ENCODE assay signal across 8 cellular contexts in genomic region chr6:30541515-30542403, GRCh38. TPM values are rescaled to one million over a fixed set of nuclear protein-coding genes. Genes with fewer than 3 reads are reported as not detected.
A peak's percentile ranks its signal among the peaks of the same experiment; 100 is the strongest.
DNase-seq lines count a peak whose midpoint lies in the region; ATAC-seq and TF ChIP-seq lines count a peak whose summit lies in the region.

No MANE protein-coding gene starts in this region.

- ATAC-seq in activated naive CD8-positive, alpha-beta T cell treated with anti-CD3 and anti-CD28 coated beads, Interleukin-2, amount 50 U/mL, for 24 hours = peak; percentile 80

- peaks cover 36% of the 10 kb centered on the region for H3K4me1 Mint-ChIP-seq in activated naive CD8-positive, alpha-beta T cell treated with anti-CD3 and anti-CD28 coated beads, Interleukin-2, amount 50 U/mL, for 24 hours

- in situ Hi-C loops in ACHN (cut with HindIII; ENCODE audit: low pct_ligation_motif_present, low pct_unique_long_range_greater_than_20kb, low sequenced_read_pairs) = no loop called here

- H3K27me3 ChIP-seq in tibial nerve = no peaks in the 10 kb centered on the region

- peak overlapping the region; percentile 75 for H3K4me3 Mint-ChIP-seq in activated naive CD8-positive, alpha-beta T cell treated with anti-CD3 and anti-CD28 coated beads, Interleukin-2, amount 50 U/mL, for 24 hours

- H3K9me3 Mint-ChIP-seq in activated naive CD8-positive, alpha-beta T cell treated with anti-CD3 and anti-CD28 coated beads, Interleukin-2, amount 50 U/mL, for 24 hours = no peaks in the 10 kb centered on the region

- no peak for TF ChIP-seq EP300 in tibial nerve (IDR thresholded peaks at IDR 0.05)

- peak; percentile 75 for DNase-seq in ACHN
- DNase-seq in GM19240 (ENCODE audit: insufficient read length, low spot score) = peak; percentile 42
- peak; percentile 69 for DNase-seq in NCI-H1436 (lab: John Stamatoyannopoulos, UW)
- DNase-seq in T follicular helper cell (ENCODE audit: low read depth) = peak; percentile 66
- peak; percentile 82 for DNase-seq in activated naive CD8-positive, alpha-beta T cell treated with anti-CD3 and anti-CD28 coated beads, Interleukin-2, amount 50 U/mL, for 24 hours
- DNase-seq in cardiac septum (ENCODE audit: low spot score) = peak; percentile 91
- DNase-seq in pons (ENCODE audit: low spot score) = peak; percentile 85
- DNase-seq in tibial nerve (ENCODE audit: low spot score in 2 of 2) = peak; percentile 56 to 81

- H3K36me3 ChIP-seq in tibial nerve = peaks cover 0 to 15% (median 0%) of the 10 kb centered on the region in 3 donors

- H3K9me3 ChIP-seq in tibial nerve = no peaks in the 10 kb centered on the region

- H3K36me3 Mint-ChIP-seq in activated naive CD8-positive, alpha-beta T cell treated with anti-CD3 and anti-CD28 coated beads, Interleukin-2, amount 50 U/mL, for 24 hours (ENCODE audit: low read depth) = peaks cover 14% of the 10 kb centered on the region

- no peak for TF ChIP-seq POLR2A in tibial nerve (IDR thresholded peaks at IDR 0.05)

- peaks cover 0 to 21% (median 0%) of the 10 kb centered on the region in 4 donors for H3K4me1 ChIP-seq in tibial nerve

- peak; percentile 80 to 97 (median 96) for TF ChIP-seq CTCF in tibial nerve (IDR thresholded peaks at IDR 0.05)

- WGBS in tibial nerve, 2 donors = 14 to 15% methylated on average over 23 of the region's 23 CpGs

- intact Hi-C loops in cardiac septum (cut with DNase I) = loop anchor here (1.0 to 5.0 kb wide), 5 partner anchors 25 to 541 kb away; partner anchors contain the start of gene HLA-E

- peak overlapping the region in 2 of 4 donors; percentile 23 to 36 for H3K27ac ChIP-seq in tibial nerve

- peak overlapping the region in 2 of 4 donors; percentile 17 to 33 for H3K4me3 ChIP-seq in tibial nerve

- H3K27ac Mint-ChIP-seq in activated naive CD8-positive, alpha-beta T cell treated with anti-CD3 and anti-CD28 coated beads, Interleukin-2, amount 50 U/mL, for 24 hours = peak overlapping the region; percentile 38

- H3K27me3 Mint-ChIP-seq in activated naive CD8-positive, alpha-beta T cell treated with anti-CD3 and anti-CD28 coated beads, Interleukin-2, amount 50 U/mL, for 24 hours = no peaks in the 10 kb centered on the region

RNA-seq across cellular contexts. Expression of gene GNL1, which starts 14.5 kb away (rescaled TPM):
- total RNA-seq in cardiac septum = 19.6 TPM
- 10 to 100 TPM; 38.1 to 45.2 (median 44.3) TPM for total RNA-seq in tibial nerve

RNA-seq across cellular contexts. Expression of gene PRR3, which starts 15.3 kb away (rescaled TPM):
- 3.2 TPM for total RNA-seq in cardiac septum
- 10 to 100 TPM in 1 of 4 donors, 1 to 10 TPM in 3; 8.0 to 10.3 (median 8.8) TPM for total RNA-seq in tibial nerve

RNA-seq across cellular contexts. Expression of gene ABCF1, which starts 29.5 kb away (rescaled TPM):
- total RNA-seq in cardiac septum (44.2 TPM), tibial nerve (10 to 100 TPM; 31.4 to 64.5 (median 36.9) TPM)

RNA-seq across cellular contexts. Expression of gene HLA-E, which starts 52.5 kb away (rescaled TPM):
- total RNA-seq in cardiac septum = 126 TPM
- total RNA-seq in tibial nerve = 100 to 1,000 TPM; 483 to 900 (median 631) TPM
